Comparison of ENCODE assay signal across 23 cellular contexts in the genomic region with DNA sequence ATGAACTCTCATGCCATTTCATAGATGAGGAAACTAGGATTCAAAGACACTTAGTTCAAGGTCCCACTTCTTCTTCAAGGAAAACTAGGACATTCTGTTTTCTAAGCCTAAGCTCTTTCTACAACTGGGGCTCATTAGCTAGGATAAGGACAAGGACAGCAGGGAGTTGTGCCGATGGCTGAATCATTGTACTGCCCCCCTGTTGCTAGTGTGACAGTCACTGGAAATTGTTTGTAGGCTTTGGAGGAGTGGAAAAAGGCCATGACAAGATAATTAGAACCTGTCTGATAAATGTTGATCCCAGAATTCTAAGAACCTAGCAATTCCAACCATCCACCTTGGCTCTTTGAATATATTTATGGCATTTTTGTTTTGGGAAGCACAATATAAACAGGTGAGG.
DNase-seq lines count a peak whose midpoint lies in the region; ATAC-seq and TF ChIP-seq lines count a peak whose summit lies in the region.
"Had no signal": no experiment of that assay in that cellular context is flagged by ENCODE, and none has a peak within 500 bp of the region (broad histone marks: within the 10 kb centered on the region; RNA-seq: fewer than 3 reads in every experiment).

No MANE protein-coding gene starts in this region.

- H2AFZ ChIP-seq in neural cell (ENCODE audit: low read depth, low read length) = no peak overlapping the region
- H2AFZ ChIP-seq: GM23338 had no signal

- WGBS in ovary, 3 donors = 81 to 86% (median 85%) methylated on average over 1 of the region's 1 CpG

- no peaks in the 10 kb centered on the region for H3K9me2 ChIP-seq in neural cell (ENCODE audit: insufficient read depth, low read length)

- H3K4me3 ChIP-seq in neural cell (ENCODE audit: low read length) = no peak overlapping the region
- no peak overlapping the region for H3K4me3 ChIP-seq in ovary
- H3K4me3 ChIP-seq: BLaER1 treated with 17β-estradiol and CSF1 and Interleukin-3, amounts not matched to agents 10 nM and 100 nM; GM12878; GM23338; HAP-1 had no signal

- no peak for TF ChIP-seq POLR2A in ovary (IDR thresholded peaks at IDR 0.05)

- DNase-seq in NCI-H146 (lab: John Stamatoyannopoulos, UW) = peak; percentile 9
- no peak for DNase-seq in NCI-H146 treated with DMSO at 0.1 percent for 48 hours (lab: John Stamatoyannopoulos, UW; ENCODE audit: unreplicated experiment)
- peak; percentile 11 for DNase-seq in NCI-H1417 treated with DMSO at 0.1 percent for 48 hours (lab: John Stamatoyannopoulos, UW)
- peak; percentile 2 for DNase-seq in pons (ENCODE audit: low spot score)
- DNase-seq in ovary = no peak
- DNase-seq: ACHN; AML-193; BE2C; CD4-positive, alpha-beta T cell; CD8-positive, alpha-beta memory T cell; DMS 273 treated with DMSO at 0.1 percent for 48 hours; DMS79; EL; GDM1; HFFc6 had no signal

- H3K27me3 ChIP-seq in neural cell (ENCODE audit: insufficient read depth, low read depth, low read length) (no peaks in the 10 kb centered on the region), ovary (no peaks in the 10 kb centered on the region)
- H3K27me3 ChIP-seq: BE2C; BLaER1 treated with 17β-estradiol and CSF1 and Interleukin-3, amounts not matched to agents 10 nM and 100 nM had no signal

- no peak for TF ChIP-seq RAD21 in neural cell (conservative IDR thresholded peaks at IDR 0.05)

- H3K9me3 ChIP-seq in neural cell (ENCODE audit: low read length) (peaks cover 3% of the 10 kb centered on the region), ovary (no peaks in the 10 kb centered on the region)
- H3K9me3 ChIP-seq: BE2C, HAP-1 had no signal

- no peak overlapping the region for H3K9ac ChIP-seq in neural cell (ENCODE audit: low read length)
- H3K9ac ChIP-seq: BLaER1 treated with 17β-estradiol and CSF1 and Interleukin-3, amounts not matched to agents 10 nM and 100 nM had no signal

- no peaks in the 10 kb centered on the region for H3F3A ChIP-seq in neural cell (ENCODE audit: insufficient read depth, low read length, poor library complexity, severe bottlenecking)

- H3K27ac ChIP-seq in neural cell (ENCODE audit: low read length) (no peak overlapping the region), ovary (no peak overlapping the region)
- H3K27ac ChIP-seq: 22Rv1; BLaER1 treated with 17β-estradiol and CSF1 and Interleukin-3, amounts not matched to agents 10 nM and 100 nM had no signal

- ATAC-seq in GM21360 (IDR thresholded peaks at IDR 0.05; ENCODE audit: unreplicated experiment) (no peak), HG02884 (IDR thresholded peaks at IDR 0.05; ENCODE audit: unreplicated experiment) (no peak)
- ATAC-seq: GM12878, GM23338 had no signal

- TF ChIP-seq EP300 in neural cell (conservative IDR thresholded peaks at IDR 0.05; ENCODE audit: poor library complexity, severe bottlenecking) (peak; percentile 80), ovary (IDR thresholded peaks at IDR 0.05) (no peak)

- H3K36me3 ChIP-seq in neural cell (ENCODE audit: insufficient read depth, low read length) = no peaks in the 10 kb centered on the region
- H3K36me3 ChIP-seq in ovary = no peaks in the 10 kb centered on the region
- H3K36me3 ChIP-seq: BE2C; BLaER1 treated with 17β-estradiol and CSF1 and Interleukin-3, amounts not matched to agents 10 nM and 100 nM; HAP-1 had no signal

- intact Hi-C loops in ovary (cut with DNase I) = no loop called here

- no peak overlapping the region for H3K4me2 ChIP-seq in neural cell (ENCODE audit: low read length)
- H3K4me2 ChIP-seq: BLaER1 treated with 17β-estradiol and CSF1 and Interleukin-3, amounts not matched to agents 10 nM and 100 nM; GM23338 had no signal

- no peaks in the 10 kb centered on the region for H4K20me1 ChIP-seq in neural cell (ENCODE audit: insufficient read depth)
- H4K20me1 ChIP-seq: BLaER1 treated with 17β-estradiol and CSF1 and Interleukin-3, amounts not matched to agents 10 nM and 100 nM had no signal

- no peaks in the 10 kb centered on the region for H3K79me2 ChIP-seq in neural cell (replicated peaks; ENCODE audit: insufficient read depth, low read length)

- no peaks in the 10 kb centered on the region for H3K4me1 ChIP-seq in ovary (ENCODE audit: insufficient read depth)
- H3K4me1 ChIP-seq: BE2C, HAP-1 had no signal

- no peak for TF ChIP-seq CTCF in neural cell (IDR thresholded peaks at IDR 0.05; ENCODE audit: poor library complexity, severe bottlenecking)
- no peak for TF ChIP-seq CTCF in ovary (IDR thresholded peaks at IDR 0.05)

TF ChIP-seq in neural cell, 6 proteins besides CTCF, POLR2A, EP300 and RAD21:
- TF ChIP-seq EZH2 (IDR thresholded peaks at IDR 0.05; ENCODE audit: borderline replicate concordance, insufficient read depth, low read length, poor library complexity, severe bottlenecking) = no peak
- peak; percentile 89 for TF ChIP-seq POLR2AphosphoS5 (IDR thresholded peaks at IDR 0.05)
- TF ChIP-seq MXI1 (conservative IDR thresholded peaks at IDR 0.05; ENCODE audit: poor library complexity, severe bottlenecking) = no peak
- TF ChIP-seq TAF1 (IDR thresholded peaks at IDR 0.05; ENCODE audit: low read depth) = no peak
- peak; percentile 88 for TF ChIP-seq REST (IDR thresholded peaks at IDR 0.05; ENCODE audit: borderline replicate concordance)
- TF ChIP-seq SMC3 (conservative IDR thresholded peaks at IDR 0.05; ENCODE audit: poor library complexity) = no peak

Comparison
In these comparisons a context has a peak if more than half of its experiments do, and no peak if none do; other contexts are left out.
1. DNase-seq: peak in NCI-H146 (single experiment), NCI-H1417 treated with DMSO at 0.1 percent for 48 hours (single experiment) and pons (single experiment); none in NCI-H146 treated with DMSO at 0.1 percent for 48 hours (single experiment) and ovary (0 of 5).